Comparison of ENCODE assay signal across 8 cellular contexts in the genomic region with DNA sequence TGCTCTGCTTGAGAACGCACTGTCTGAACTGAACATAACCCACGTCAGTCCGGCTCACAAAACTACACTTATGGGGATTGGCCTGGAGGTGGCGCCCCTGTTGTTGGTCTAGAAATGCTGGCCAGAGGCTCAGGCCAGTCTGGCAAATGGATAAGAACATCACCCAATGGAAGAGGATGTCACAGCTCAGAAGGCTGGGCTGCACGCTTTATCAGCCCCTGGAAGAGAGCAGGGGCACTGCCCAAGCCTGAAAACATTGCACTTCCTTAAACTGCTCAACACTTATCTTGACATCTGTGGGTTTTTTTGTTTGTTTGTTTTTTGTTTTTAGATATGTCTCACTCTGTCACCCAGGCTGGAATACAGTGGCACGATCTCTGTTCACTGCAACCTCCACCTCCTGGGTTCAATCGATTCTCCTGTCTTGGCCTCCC.
DNase-seq lines count a peak whose midpoint lies in the region; TF ChIP-seq lines count a peak whose summit lies in the region.

No MANE protein-coding gene starts in this region.

- CTCF ChIA-PET in HEK293T (lab: Yijun Ruan, JAX) = interaction anchor here (0.7 to 1.6 kb wide), 4 partner anchors 10 to 142 kb away, joined by 3 to 4 read pairs (median 4); partner anchors contain the start of gene BPTF

- POLR2A ChIA-PET in HEK293T (lab: Yijun Ruan, JAX) = interaction anchor here (2.3 kb wide), 1 partner anchor 24 kb away, joined by 21 read pairs; the partner anchor contains the start of gene BPTF

- peak; percentile 53 for DNase-seq in GM04504 (ENCODE audit: low read depth)
- DNase-seq in HEK293T (ENCODE audit: extremely low spot score) = peak; percentile 82
- DNase-seq in NCI-H1436 treated with DMSO at 0.1 percent for 48 hours (lab: John Stamatoyannopoulos, UW) = peak; percentile 55
- peak in 3 of 5 donors; percentile 9 to 53 (median 11) for DNase-seq in T-helper 1 cell
- peak; percentile 34 for DNase-seq in brain pericyte (ENCODE audit: low read depth, low spot score)
- DNase-seq in iPS-NIHi11 (ENCODE audit: low spot score) = peak; percentile 79
- peak; percentile 11 to 50 for DNase-seq in stimulated activated CD4-positive, alpha-beta T cell treated with anti-CD3 and anti-CD28 coated beads, Interleukin-12 subunit alpha, Interleukin-12 subunit beta, amount 100 ng/mL, for 24 hours (ENCODE audit: low read depth in 2 of 2)
- DNase-seq in NCI-H1105 treated with DMSO at 0.1 percent for 48 hours (lab: John Stamatoyannopoulos, UW) = no peak

TF ChIP-seq in HEK293T, 16 proteins besides CTCF, POLR2A, EP300 and RAD21:
- TF ChIP-seq LEF1 (IDR thresholded peaks at IDR 0.05; ENCODE audit: borderline replicate concordance) (no peak), PKNOX1 (IDR thresholded peaks at IDR 0.05) (no peak), FOXK2 (IDR thresholded peaks at IDR 0.05) (no peak), L3MBTL2 (conservative IDR thresholded peaks at IDR 0.05) (no peak), ZNF384 (IDR thresholded peaks at IDR 0.05) (no peak), SP1 (IDR thresholded peaks at IDR 0.05) (no peak), FOXA1 (IDR thresholded peaks at IDR 0.05) (no peak), BHLHE40 (IDR thresholded peaks at IDR 0.05; ENCODE audit: borderline replicate concordance) (no peak), TARDBP (IDR thresholded peaks at IDR 0.05) (no peak)
TF ChIP-seq in HEK293T: peak in this region for 0.
